Comparison of ENCODE assay signal across 1 cellular context in genomic region chr16:22318690-22319358, GRCh38.
TF ChIP-seq lines count a peak whose summit lies in the region.

No MANE protein-coding gene starts in this region.

TF ChIP-seq in GM12878, 131 proteins besides CTCF, POLR2A, EP300 and RAD21:
- no peak for TF ChIP-seq IKZF2 (IDR thresholded peaks at IDR 0.05)
- no peak for TF ChIP-seq BHLHE40 (IDR thresholded peaks at IDR 0.05; ENCODE audit: borderline replicate concordance in 1 of 2, low read depth in 2 of 2, low read length in 1 of 2)
- TF ChIP-seq PRDM15 (CRISPR knock-in tag; IDR thresholded peaks at IDR 0.05): no peak
- 0 out of 2 replicates have a peak, but pooled peaks have one; percentile 17 for TF ChIP-seq RUNX3 (IDR thresholded peaks at IDR 0.05; ENCODE audit: low read length)
- peak; percentile 14; the same call in 1 of the 2 replicates for TF ChIP-seq YY1 (IDR thresholded peaks at IDR 0.05; ENCODE audit: low read depth, low read length)
- TF ChIP-seq FOS (IDR thresholded peaks at IDR 0.05; ENCODE audit: borderline replicate concordance, extremely low read depth, insufficient read length): no peak
- TF ChIP-seq E2F8 (IDR thresholded peaks at IDR 0.05; ENCODE audit: low read depth, partially characterized antibody): no peak
- no peak for TF ChIP-seq JUND (IDR thresholded peaks at IDR 0.05; ENCODE audit: low read depth, low read length)
- TF ChIP-seq CBX5 (IDR thresholded peaks at IDR 0.05; ENCODE audit: low read depth): no peak
- TF ChIP-seq SMC3 (IDR thresholded peaks at IDR 0.05; ENCODE audit: borderline replicate concordance, low read length): peak; percentile 33; the same call in 1 of the 2 replicates
